Comparison of ENCODE assay signal across 8 cellular contexts in the genomic region with DNA sequence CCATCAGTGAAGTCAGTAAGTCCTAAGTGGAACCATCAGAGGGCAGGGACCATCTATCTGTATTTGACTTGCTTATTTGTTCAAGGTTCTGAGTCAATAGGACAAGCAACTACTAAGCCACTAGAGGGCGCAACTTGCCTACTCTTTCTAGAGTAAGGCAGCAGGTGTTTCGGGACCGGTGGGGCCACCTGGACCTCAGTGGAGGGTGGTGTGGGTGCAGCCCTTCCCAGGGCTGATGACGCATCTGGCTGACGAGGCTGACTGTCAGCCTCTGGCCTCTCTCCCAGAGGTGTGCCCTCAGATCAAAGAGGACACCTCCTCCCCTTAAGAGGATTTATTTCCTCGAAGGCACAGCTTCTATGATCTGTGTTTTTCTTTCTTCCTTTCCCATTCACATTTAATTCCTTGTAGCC. TPM values are rescaled to one million over a fixed set of nuclear protein-coding genes. Genes with fewer than 3 reads are reported as not detected.
DNase-seq lines count a peak whose midpoint lies in the region; ATAC-seq, FAIRE-seq and TF ChIP-seq lines count a peak whose summit lies in the region.

No MANE protein-coding gene starts in this region.

- DNase-seq in CD4-positive, CD25-positive, alpha-beta regulatory T cell = peak; percentile 84 to 93 (median 86)
- DNase-seq in HTR-8/SVneo (ENCODE audit: insufficient read length, low spot score) (peak; percentile 70), NK-92 (lab: John Stamatoyannopoulos, UW; ENCODE audit: unreplicated experiment) (peak; percentile 49), ecto neural progenitor cell (ENCODE audit: low spot score) (peak; percentile 81), medulla oblongata (ENCODE audit: extremely low spot score) (peak; percentile 95)
- peak; percentile 94 for DNase-seq in activated CD8-positive, alpha-beta T cell treated with anti-CD3 and anti-CD28 coated beads for 36 hours
- peak; percentile 51 to 78 for DNase-seq in stimulated activated CD8-positive, alpha-beta memory T cell treated with anti-CD3 and anti-CD28 coated beads, Interleukin-2, amount 100 ng/mL, for 1 hour (ENCODE audit: low read depth in 2 of 2)

- H3K4me1 ChIP-seq in CD4-positive, CD25-positive, alpha-beta regulatory T cell (ENCODE audit: control insufficient read depth, insufficient read depth, low read length, poor library complexity, severe bottlenecking) = peaks cover 15% of the 10 kb centered on the region

- CTCF ChIA-PET in activated CD8-positive, alpha-beta T cell treated with anti-CD3 and anti-CD28 coated beads for 36 hours (lab: Charles Lee) = interaction anchor here (0.6 to 4.4 kb wide), 23 partner anchors 9 to 247 kb away, joined by 3 to 54 read pairs (median 4); a partner anchor contains a TSS

- peak; percentile 63 for FAIRE-seq in HTR-8/SVneo (lab: Jason Lieb, UNC)

- no peaks in the 10 kb centered on the region for H3K27me3 ChIP-seq in CD4-positive, CD25-positive, alpha-beta regulatory T cell (ENCODE audit: control insufficient read depth, insufficient read depth, low read length)

- peak overlapping the region in 1 of 4 donors; percentile 16 for H3K4me3 Mint-ChIP-seq in CD4-positive, CD25-positive, alpha-beta regulatory T cell
- no peak overlapping the region for H3K4me3 Mint-ChIP-seq in activated CD8-positive, alpha-beta T cell treated with anti-CD3 and anti-CD28 coated beads for 36 hours

- no peaks in the 10 kb centered on the region for H3K27me3 Mint-ChIP-seq in CD4-positive, CD25-positive, alpha-beta regulatory T cell
- no peaks in the 10 kb centered on the region for H3K27me3 Mint-ChIP-seq in activated CD8-positive, alpha-beta T cell treated with anti-CD3 and anti-CD28 coated beads for 36 hours

- peak overlapping the region; percentile 14 to 79 (median 79) for H3K27ac Mint-ChIP-seq in CD4-positive, CD25-positive, alpha-beta regulatory T cell
- H3K27ac Mint-ChIP-seq in activated CD8-positive, alpha-beta T cell treated with anti-CD3 and anti-CD28 coated beads for 36 hours = no peak overlapping the region

- ATAC-seq in CD4-positive, CD25-positive, alpha-beta regulatory T cell (ENCODE audit: low read depth in 2 of 2) = peak; percentile 89 to 95
- peak; percentile 26 for ATAC-seq in GM19468 (IDR thresholded peaks at IDR 0.05; ENCODE audit: extremely low read depth, unreplicated experiment)
- ATAC-seq in activated CD8-positive, alpha-beta T cell treated with anti-CD3 and anti-CD28 coated beads for 36 hours = peak; percentile 96

- peak overlapping the region; percentile 70 for H3K27ac ChIP-seq in CD4-positive, CD25-positive, alpha-beta regulatory T cell (ENCODE audit: insufficient read depth, low read length, poor library complexity, severe bottlenecking)

- POLR2A ChIA-PET in activated CD8-positive, alpha-beta T cell treated with anti-CD3 and anti-CD28 coated beads for 36 hours (lab: Charles Lee) = interaction anchor here (1.1 kb wide), 1 partner anchor 15 kb away, joined by 4 read pairs; a partner anchor contains a TSS

- peaks cover 8 to 32% (median 23%) of the 10 kb centered on the region in 4 donors for H3K4me1 Mint-ChIP-seq in CD4-positive, CD25-positive, alpha-beta regulatory T cell
- H3K4me1 Mint-ChIP-seq in activated CD8-positive, alpha-beta T cell treated with anti-CD3 and anti-CD28 coated beads for 36 hours (ENCODE audit: low read depth) = peaks cover 15% of the 10 kb centered on the region

- intact Hi-C loops in activated CD8-positive, alpha-beta T cell treated with anti-CD3 and anti-CD28 coated beads for 36 hours (cut with micrococcal nuclease) = loop anchor here (5.0 kb wide), 1 partner anchor 191 kb away; no protein-coding TSS in a partner anchor

- no peaks in the 10 kb centered on the region for H3K9me3 Mint-ChIP-seq in CD4-positive, CD25-positive, alpha-beta regulatory T cell
- H3K9me3 Mint-ChIP-seq in activated CD8-positive, alpha-beta T cell treated with anti-CD3 and anti-CD28 coated beads for 36 hours = no peaks in the 10 kb centered on the region

- H3K4me3 ChIP-seq in CD4-positive, CD25-positive, alpha-beta regulatory T cell (ENCODE audit: low read depth, low read length) = peak overlapping the region; percentile 12

- TF ChIP-seq CTCF in activated CD8-positive, alpha-beta T cell treated with anti-CD3 and anti-CD28 coated beads for 36 hours (IDR thresholded peaks at IDR 0.05) = peak; percentile 95

- no peaks in the 10 kb centered on the region for H3K36me3 ChIP-seq in CD4-positive, CD25-positive, alpha-beta regulatory T cell (ENCODE audit: control insufficient read depth, insufficient read depth, low read length)

- no peaks in the 10 kb centered on the region for H3K9me3 ChIP-seq in CD4-positive, CD25-positive, alpha-beta regulatory T cell (ENCODE audit: control insufficient read depth in 2 of 2, low read length in 2 of 2)

- H3K36me3 Mint-ChIP-seq in CD4-positive, CD25-positive, alpha-beta regulatory T cell = peaks cover 3% of the 10 kb centered on the region
- H3K36me3 Mint-ChIP-seq in activated CD8-positive, alpha-beta T cell treated with anti-CD3 and anti-CD28 coated beads for 36 hours (ENCODE audit: low read depth) = peaks cover 9% of the 10 kb centered on the region

RNA-seq across cellular contexts. Expression of a gene that starts 6.6 kb away (rescaled TPM):
- 1.8 TPM for total RNA-seq in CD4-positive, CD25-positive, alpha-beta regulatory T cell
- polyA plus RNA-seq in CD4-positive, CD25-positive, alpha-beta regulatory T cell = 10 to 100 TPM in 3 of 4 donors, 1 to 10 TPM in 1; 4.7 to 13.2 (median 10.8) TPM
- 10 to 100 TPM; 13.5 to 14.8 TPM for total RNA-seq in activated CD8-positive, alpha-beta T cell treated with anti-CD3 and anti-CD28 coated beads for 36 hours

RNA-seq across cellular contexts. Expression of a gene that starts 15.1 kb away (rescaled TPM):
- total RNA-seq in CD4-positive, CD25-positive, alpha-beta regulatory T cell = 34.6 TPM
- 1 to 10 TPM; 3.5 to 9.1 (median 6.3) TPM for polyA plus RNA-seq in CD4-positive, CD25-positive, alpha-beta regulatory T cell
- total RNA-seq in activated CD8-positive, alpha-beta T cell treated with anti-CD3 and anti-CD28 coated beads for 36 hours = 10 to 100 TPM; 14.3 to 15.2 TPM

Comparison
In these comparisons a context has a peak if more than half of its experiments do, and no peak if none do; other contexts are left out.
1. Peak in every context shown above with its lines: DNase-seq, ATAC-seq, H3K4me3 ChIP-seq and H3K27ac ChIP-seq.
2. ATAC-seq: peak in every context shown above with its lines; median percentile 96 in activated CD8-positive, alpha-beta T cell treated with anti-CD3 and anti-CD28 coated beads for 36 hours; 92 in CD4-positive, CD25-positive, alpha-beta regulatory T cell; 26 in GM19468.